12 cellular contexts compared by ENCODE assay signal in the genomic region with DNA sequence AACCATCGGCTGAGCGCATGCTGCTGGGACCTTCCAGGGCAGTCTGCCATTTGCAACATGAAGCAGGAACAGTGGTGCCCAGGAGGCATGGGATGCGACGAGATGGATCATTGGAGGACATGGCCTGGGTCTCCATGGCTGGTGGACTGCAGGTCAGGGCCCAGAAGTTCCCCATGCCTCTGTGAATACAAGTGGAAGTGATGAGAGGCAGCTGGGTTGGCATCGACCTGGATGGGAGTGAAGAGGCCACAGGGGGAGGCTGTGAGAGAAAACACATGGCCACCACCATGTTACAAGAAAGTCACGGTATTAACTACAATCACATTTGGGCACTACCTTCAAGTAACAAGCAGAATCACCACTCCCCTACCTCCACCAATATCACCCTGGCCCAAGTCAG.
DNase-seq lines count a peak whose midpoint lies in the region; ATAC-seq and TF ChIP-seq lines count a peak whose summit lies in the region.
"Had no signal": no experiment of that assay in that cellular context is flagged by ENCODE, and none has a peak within 500 bp of the region (broad histone marks: within the 10 kb centered on the region; RNA-seq: fewer than 3 reads in every experiment).

No MANE protein-coding gene starts in this region.

- TF ChIP-seq POLR2A in gastroesophageal sphincter (IDR thresholded peaks at IDR 0.05) (no peak), sigmoid colon (IDR thresholded peaks at IDR 0.05) (no peak)

- H3K4me3 ChIP-seq in gastroesophageal sphincter (no peak overlapping the region), sigmoid colon (no peak overlapping the region)

- 93 to 100% methylated on average over 3 to 6 of the region's 6 CpGs for WGBS in gastroesophageal sphincter (ENCODE audit: low coverage in 1 of 2), 2 donors
- 96 to 98% methylated on average over 6 of the region's 6 CpGs for WGBS in sigmoid colon, 2 donors

- H3K9me3 Mint-ChIP-seq in HFFc6 = no peaks in the 10 kb centered on the region
- no peaks in the 10 kb centered on the region for H3K9me3 Mint-ChIP-seq in activated CD4-positive, alpha-beta T cell treated with anti-CD3 and anti-CD28 coated beads, Interleukin-2, amount 10 ng/mL, durations not matched to agents 24 days and 14 days
- no peaks in the 10 kb centered on the region for H3K9me3 Mint-ChIP-seq in WTC11
- H3K9me3 Mint-ChIP-seq: CD8-positive, alpha-beta memory T cell; IgD-negative memory B cell had no signal

- TF ChIP-seq EP300 in gastroesophageal sphincter (IDR thresholded peaks at IDR 0.05) = no peak
- TF ChIP-seq EP300 in sigmoid colon (IDR thresholded peaks at IDR 0.05) = no peak

- H3K36me3 Mint-ChIP-seq in HFFc6 (ENCODE audit: low read depth) (peaks cover 7% of the 10 kb centered on the region; the same call in 1 of the 2 replicates), WTC11 (no peaks in the 10 kb centered on the region)
- no peaks in the 10 kb centered on the region for H3K36me3 Mint-ChIP-seq in activated CD4-positive, alpha-beta T cell treated with anti-CD3 and anti-CD28 coated beads, Interleukin-2, amount 10 ng/mL, durations not matched to agents 24 days and 14 days (ENCODE audit: low read depth)
- H3K36me3 Mint-ChIP-seq: IgD-negative memory B cell had no signal

- CTCF ChIA-PET in WTC11 (lab: Charles Lee) = no interaction called here

- DNase-seq in HFFc6 (no peak), sigmoid colon (peak; percentile 63), WTC11 (ENCODE audit: low spot score) (no peak), pons (ENCODE audit: low spot score) (no peak)
- no peak for DNase-seq in activated CD4-positive, alpha-beta T cell treated with anti-CD3 and anti-CD28 coated beads, Interleukin-2, amount 10 ng/mL, durations not matched to agents 24 days and 14 days
- DNase-seq: CD8-positive, alpha-beta memory T cell; DMS53; GF-D8 had no signal

- H3K4me1 Mint-ChIP-seq in HFFc6 (ENCODE audit: low read depth) = peaks cover 79% of the 10 kb centered on the region
- peaks cover 12% of the 10 kb centered on the region for H3K4me1 Mint-ChIP-seq in activated CD4-positive, alpha-beta T cell treated with anti-CD3 and anti-CD28 coated beads, Interleukin-2, amount 10 ng/mL, durations not matched to agents 24 days and 14 days
- H3K4me1 Mint-ChIP-seq in WTC11 = peaks cover 17% of the 10 kb centered on the region

- intact Hi-C loops in sigmoid colon (cut with DNase I) = loop anchor here (5.0 kb wide), 2 partner anchors 38 to 193 kb away; no protein-coding TSS in a partner anchor
- intact Hi-C loops in activated CD4-positive, alpha-beta T cell treated with anti-CD3 and anti-CD28 coated beads, Interleukin-2, amount 10 ng/mL, durations not matched to agents 24 days and 14 days (cut with micrococcal nuclease) = no loop called here

- POLR2A ChIA-PET in WTC11 (lab: Charles Lee) = no interaction called here

- H3K9me3 ChIP-seq in gastroesophageal sphincter (no peaks in the 10 kb centered on the region), sigmoid colon (no peaks in the 10 kb centered on the region)

- H3K4me1 ChIP-seq in gastroesophageal sphincter (peaks cover 16 to 45% (median 19%) of the 10 kb centered on the region in 3 donors), sigmoid colon (peaks cover 0 to 74% (median 49%) of the 10 kb centered on the region in 4 donors)

- H3K27ac Mint-ChIP-seq in HFFc6 = peak overlapping the region; percentile 4; the same call in 1 of the 2 replicates
- no peak overlapping the region for H3K27ac Mint-ChIP-seq in activated CD4-positive, alpha-beta T cell treated with anti-CD3 and anti-CD28 coated beads, Interleukin-2, amount 10 ng/mL, durations not matched to agents 24 days and 14 days
- no peak overlapping the region for H3K27ac Mint-ChIP-seq in WTC11

- H3K27me3 Mint-ChIP-seq in HFFc6 (ENCODE audit: insufficient read depth) = peaks cover 3% of the 10 kb centered on the region; the same call in 1 of the 2 replicates
- no peaks in the 10 kb centered on the region for H3K27me3 Mint-ChIP-seq in activated CD4-positive, alpha-beta T cell treated with anti-CD3 and anti-CD28 coated beads, Interleukin-2, amount 10 ng/mL, durations not matched to agents 24 days and 14 days
- no peaks in the 10 kb centered on the region for H3K27me3 Mint-ChIP-seq in WTC11 (ENCODE audit: low read depth)
- H3K27me3 Mint-ChIP-seq: IgD-negative memory B cell had no signal

- H3K4me3 Mint-ChIP-seq in HFFc6 (no peak overlapping the region), WTC11 (no peak overlapping the region)
- H3K4me3 Mint-ChIP-seq in activated CD4-positive, alpha-beta T cell treated with anti-CD3 and anti-CD28 coated beads, Interleukin-2, amount 10 ng/mL, durations not matched to agents 24 days and 14 days = no peak overlapping the region
- H3K4me3 Mint-ChIP-seq: IgD-negative memory B cell had no signal

- H3K27me3 ChIP-seq in gastroesophageal sphincter = no peaks in the 10 kb centered on the region
- H3K27me3 ChIP-seq in sigmoid colon = no peaks in the 10 kb centered on the region

- TF ChIP-seq CTCF in HFFc6 (IDR thresholded peaks at IDR 0.05) (no peak), gastroesophageal sphincter (IDR thresholded peaks at IDR 0.05) (no peak), sigmoid colon (IDR thresholded peaks at IDR 0.05) (no peak), WTC11 (IDR thresholded peaks at IDR 0.05) (no peak)

- H3K36me3 ChIP-seq in gastroesophageal sphincter (no peaks in the 10 kb centered on the region), sigmoid colon (no peaks in the 10 kb centered on the region)

- ATAC-seq in gastroesophageal sphincter (no peak), HG02852 (IDR thresholded peaks at IDR 0.05; ENCODE audit: unreplicated experiment) (no peak), WTC11 (no peak)
- ATAC-seq: HCT116 had no signal

- H3K27ac ChIP-seq in gastroesophageal sphincter (peak overlapping the region in 3 of 4 donors; percentile 15 to 77 (median 69)), sigmoid colon (peak overlapping the region; percentile 80 to 86 (median 83))

TF ChIP-seq in WTC11, 78 proteins besides CTCF, POLR2A, EP300 and RAD21 (continues in another document):
- TF ChIP-seq, protein P1, sequence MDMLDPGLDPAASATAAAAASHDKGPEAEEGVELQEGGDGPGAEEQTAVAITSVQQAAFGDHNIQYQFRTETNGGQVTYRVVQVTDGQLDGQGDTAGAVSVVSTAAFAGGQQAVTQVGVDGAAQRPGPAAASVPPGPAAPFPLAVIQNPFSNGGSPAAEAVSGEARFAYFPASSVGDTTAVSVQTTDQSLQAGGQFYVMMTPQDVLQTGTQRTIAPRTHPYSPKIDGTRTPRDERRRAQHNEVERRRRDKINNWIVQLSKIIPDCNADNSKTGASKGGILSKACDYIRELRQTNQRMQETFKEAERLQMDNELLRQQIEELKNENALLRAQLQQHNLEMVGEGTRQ (CRISPR knock-in tag; IDR thresholded peaks at IDR 0.05) = no peak
- TF ChIP-seq ESRRA (CRISPR knock-in tag; IDR thresholded peaks at IDR 0.05; ENCODE audit: borderline replicate concordance) = no peak
- TF ChIP-seq, protein P2, sequence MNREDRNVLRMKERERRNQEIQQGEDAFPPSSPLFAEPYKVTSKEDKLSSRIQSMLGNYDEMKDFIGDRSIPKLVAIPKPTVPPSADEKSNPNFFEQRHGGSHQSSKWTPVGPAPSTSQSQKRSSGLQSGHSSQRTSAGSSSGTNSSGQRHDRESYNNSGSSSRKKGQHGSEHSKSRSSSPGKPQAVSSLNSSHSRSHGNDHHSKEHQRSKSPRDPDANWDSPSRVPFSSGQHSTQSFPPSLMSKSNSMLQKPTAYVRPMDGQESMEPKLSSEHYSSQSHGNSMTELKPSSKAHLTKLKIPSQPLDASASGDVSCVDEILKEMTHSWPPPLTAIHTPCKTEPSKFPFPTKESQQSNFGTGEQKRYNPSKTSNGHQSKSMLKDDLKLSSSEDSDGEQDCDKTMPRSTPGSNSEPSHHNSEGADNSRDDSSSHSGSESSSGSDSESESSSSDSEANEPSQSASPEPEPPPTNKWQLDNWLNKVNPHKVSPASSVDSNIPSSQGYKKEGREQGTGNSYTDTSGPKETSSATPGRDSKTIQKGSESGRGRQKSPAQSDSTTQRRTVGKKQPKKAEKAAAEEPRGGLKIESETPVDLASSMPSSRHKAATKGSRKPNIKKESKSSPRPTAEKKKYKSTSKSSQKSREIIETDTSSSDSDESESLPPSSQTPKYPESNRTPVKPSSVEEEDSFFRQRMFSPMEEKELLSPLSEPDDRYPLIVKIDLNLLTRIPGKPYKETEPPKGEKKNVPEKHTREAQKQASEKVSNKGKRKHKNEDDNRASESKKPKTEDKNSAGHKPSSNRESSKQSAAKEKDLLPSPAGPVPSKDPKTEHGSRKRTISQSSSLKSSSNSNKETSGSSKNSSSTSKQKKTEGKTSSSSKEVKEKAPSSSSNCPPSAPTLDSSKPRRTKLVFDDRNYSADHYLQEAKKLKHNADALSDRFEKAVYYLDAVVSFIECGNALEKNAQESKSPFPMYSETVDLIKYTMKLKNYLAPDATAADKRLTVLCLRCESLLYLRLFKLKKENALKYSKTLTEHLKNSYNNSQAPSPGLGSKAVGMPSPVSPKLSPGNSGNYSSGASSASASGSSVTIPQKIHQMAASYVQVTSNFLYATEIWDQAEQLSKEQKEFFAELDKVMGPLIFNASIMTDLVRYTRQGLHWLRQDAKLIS (CRISPR knock-in tag; IDR thresholded peaks at IDR 0.05; ENCODE audit: borderline replicate concordance) = no peak
- no peak for TF ChIP-seq OVOL2 (CRISPR knock-in tag; IDR thresholded peaks at IDR 0.05; ENCODE audit: borderline replicate concordance)
- no peak for TF ChIP-seq ATF1 (CRISPR knock-in tag; IDR thresholded peaks at IDR 0.05)
- no peak for TF ChIP-seq NR1H2 (CRISPR knock-in tag; IDR thresholded peaks at IDR 0.05)
